ENCODE assay signal across 8 cellular contexts in genomic region chr9:111631071-111631971, GRCh38. TPM values are rescaled to one million over a fixed set of nuclear protein-coding genes. Genes with fewer than 3 reads are reported as not detected.
DNase-seq lines count a peak whose midpoint lies in the region; ATAC-seq and TF ChIP-seq lines count a peak whose summit lies in the region.

TSS of gene DNAJC25 (plus strand) at chr9:111631334. CDS start at chr9:111631408, 74 bp downstream.

- TF ChIP-seq EP300 in upper lobe of left lung (IDR thresholded peaks at IDR 0.05) = no peak

- H3K4me1 ChIP-seq in upper lobe of left lung = peaks cover 12 to 44% (median 29%) of the 10 kb centered on the region in 4 donors

- H3K4me3 Mint-ChIP-seq in T-cell = peak within 1 kb of the TSS; percentile 80 to 96 (median 94)

- H3K36me3 Mint-ChIP-seq in T-cell = peaks cover 5% of the 10 kb centered on the region

- H3K27ac ChIP-seq in upper lobe of left lung = peak within 1 kb of the TSS; percentile 89 to 95 (median 91)

- no peaks in the 10 kb centered on the region for H3K36me3 ChIP-seq in upper lobe of left lung

- H3K4me1 Mint-ChIP-seq in T-cell = peaks cover 44 to 51% (median 50%) of the 10 kb centered on the region in 3 donors

- in situ Hi-C loops in GM13977 (cut with MboI; ENCODE audit: low pct_unique_long_range_greater_than_20kb, low sequenced_read_pairs, unreplicated experiment) = no loop called here

- no peaks in the 10 kb centered on the region for H3K27me3 Mint-ChIP-seq in T-cell

- POLR2A ChIA-PET in T-cell (lab: Charles Lee) = interaction anchor here in 1 of 2 donors (0.5 to 1.0 kb wide), 4 partner anchors 10 to 284 kb away, joined by 3 to 4 read pairs (median 3); partner anchors contain the start of gene ECPAS

- CTCF ChIA-PET in T-cell (lab: Charles Lee) = interaction anchor here in 1 of 2 donors (0.6 to 1.1 kb wide), 5 partner anchors 35 to 1770 kb away, joined by 3 to 4 read pairs (median 4); partner anchors contain the start of gene ALAD

- intact Hi-C loops in left cardiac atrium (cut with DNase I) (no loop called here), posterior vena cava (cut with DNase I) (no loop called here)

- H3K27ac Mint-ChIP-seq in T-cell = peak within 1 kb of the TSS; percentile 88 to 91

- DNase-seq in GM13977 (ENCODE audit: low spot score) (peak; percentile 100), NCI-H146 (lab: John Stamatoyannopoulos, UW) (peak; percentile 96), T-cell (peak; percentile 88 to 98 (median 96)), amniotic epithelial cell (ENCODE audit: low read depth) (peak; percentile 98), left cardiac atrium (peak; percentile 96), posterior vena cava (ENCODE audit: low spot score) (peak; percentile 99), upper lobe of left lung (peak; percentile 98 to 99)

- H3K4me3 ChIP-seq in upper lobe of left lung = peak within 1 kb of the TSS; percentile 73 to 86 (median 80)

- ATAC-seq in HG02870 (IDR thresholded peaks at IDR 0.05; ENCODE audit: unreplicated experiment) (peak; percentile 96), T-cell (replicated peaks in 1 of 4) (peak; percentile 97 to 98 (median 98)), left cardiac atrium (peak; percentile 99 to 100), upper lobe of left lung (ENCODE audit: low FRiP score in 2 of 2) (peak; percentile 98 to 100)

- TF ChIP-seq CTCF in GM13977 (IDR thresholded peaks at IDR 0.05; ENCODE audit: extremely low read depth, insufficient read depth, missing control alignments) = no peak
- peak in 3 of 6 experiments; percentile 22 to 37 (median 31) for TF ChIP-seq CTCF in upper lobe of left lung (IDR thresholded peaks at IDR 0.05)

- no peaks in the 10 kb centered on the region for H3K27me3 ChIP-seq in upper lobe of left lung

- no peaks in the 10 kb centered on the region for H3K9me3 Mint-ChIP-seq in T-cell

- 0 to 1% methylated on average over 15 to 53 of the region's 88 CpGs for WGBS in upper lobe of left lung, 2 donors

- no peaks in the 10 kb centered on the region for H3K9me3 ChIP-seq in upper lobe of left lung

- TF ChIP-seq POLR2A in upper lobe of left lung (IDR thresholded peaks at IDR 0.05) = peak; percentile 92 to 100 (median 100)

RNA-seq across cellular contexts. Expression of gene DNAJC25, which starts in this region (rescaled TPM):
- total RNA-seq in T-cell (1 to 10 TPM; 2.8 to 5.1 (median 3.6) TPM), left cardiac atrium (1 to 10 TPM; 6.3 to 8.4 TPM), posterior vena cava (1 to 10 TPM; 7.2 to 8.1 TPM), upper lobe of left lung (10 to 100 TPM in 2 of 6 donors, 1 to 10 TPM in 4; 4.5 to 12.2 (median 7.2) TPM)

Comparison
In these comparisons a context has a peak if more than half of its experiments do, and no peak if none do; other contexts are left out.
1. Peak in every context shown above with its lines: DNase-seq, ATAC-seq, H3K4me3 ChIP-seq and H3K27ac ChIP-seq.